Comparison of ENCODE assay signal across 26 cellular contexts in the genomic region with DNA sequence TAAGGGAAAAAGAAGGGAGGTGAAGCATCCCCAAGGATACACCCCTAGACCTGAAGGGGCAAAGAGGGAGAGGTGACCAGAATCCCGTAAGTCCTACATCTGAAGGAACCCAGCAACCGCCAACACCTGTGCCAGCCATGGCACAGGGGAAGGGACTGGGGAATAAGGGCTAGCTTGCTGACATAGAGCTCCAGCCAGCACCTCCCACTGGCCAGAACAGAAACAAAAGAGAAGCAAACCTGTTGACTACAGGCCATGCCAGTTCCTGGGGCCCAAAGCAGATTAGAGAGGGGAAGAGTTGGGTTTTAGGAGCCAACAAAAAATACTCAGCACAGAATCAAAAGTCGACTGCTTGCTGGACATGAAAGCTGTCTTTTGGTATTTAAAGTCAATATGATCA.
"Had no signal": no experiment of that assay in that cellular context is flagged by ENCODE, and none has a peak within 500 bp of the region (broad histone marks: within the 10 kb centered on the region; RNA-seq: fewer than 3 reads in every experiment).

No MANE protein-coding gene starts in this region.

- H3K36me3 Mint-ChIP-seq: activated naive CD8-positive, alpha-beta T cell had no signal

- H3K4me3 ChIP-seq: body of pancreas, colonic mucosa had no signal

- H3K4me1 ChIP-seq: body of pancreas, colonic mucosa had no signal

- H3K9me3 ChIP-seq: body of pancreas, colonic mucosa had no signal

- H3K4me1 Mint-ChIP-seq: activated T-helper 17 cell treated with anti-CD3 and anti-CD28 coated beads, Interleukin-2, amount 50 U/mL, for 72 hours; T-helper 17 cell had no signal

- H3K27me3 ChIP-seq: body of pancreas, colonic mucosa had no signal

- H3K4me3 Mint-ChIP-seq: activated CD8-positive, alpha-beta T cell treated with anti-CD3 and anti-CD28 coated beads for 36 hours; activated naive CD8-positive, alpha-beta T cell; activated T-cell treated with anti-CD3 and anti-CD28 coated beads, Interleukin-2, amount 50 U/mL, for 4 hours; activated T-helper 17 cell treated with anti-CD3 and anti-CD28 coated beads, Interleukin-2, amount 50 U/mL, for 72 hours; T-helper 17 cell; T-helper 2 cell treated with Interferon-gamma antibody and Interleukin-4, amounts not matched to agents 5 μg/mL and 100 μg/mL, for 36 hours had no signal

- H3K9me3 Mint-ChIP-seq: activated CD8-positive, alpha-beta T cell treated with anti-CD3 and anti-CD28 coated beads for 36 hours; activated T-cell treated with anti-CD3 and anti-CD28 coated beads, Interleukin-2, amount 50 U/mL, for 4 hours; activated T-helper 17 cell treated with anti-CD3 and anti-CD28 coated beads, Interleukin-2, amount 50 U/mL, for 72 hours; T-helper 2 cell treated with Interferon-gamma antibody and Interleukin-4, amounts not matched to agents 5 μg/mL and 100 μg/mL, for 36 hours had no signal

- H3K36me3 ChIP-seq: colonic mucosa had no signal

- H3K27ac ChIP-seq: body of pancreas, colonic mucosa, epithelial cell of prostate had no signal

- DNase-seq: activated CD4-positive, alpha-beta T cell treated with anti-CD3 and anti-CD28 coated beads for 1 hour; activated CD4-positive, alpha-beta T cell treated with anti-CD3 and anti-CD28 coated beads for 48 hours; activated CD4-positive, alpha-beta T cell treated with anti-CD3 and anti-CD28 coated beads, Interleukin-2, amount 50 U/mL, for 1 hour; activated CD4-positive, alpha-beta T cell treated with anti-CD3 and anti-CD28 coated beads, Interleukin-2, amount 50 U/mL, for 48 hours; activated CD8-positive, alpha-beta memory T cell treated with anti-CD3 and anti-CD28 coated beads for 24 hours; activated CD8-positive, alpha-beta T cell treated with anti-CD3 and anti-CD28 coated beads for 36 hours; activated effector memory CD4-positive, alpha-beta T cell treated with Interleukin-2 at 50 U/mL for 16 hours; activated gamma-delta T cell treated with Interleukin-2 at 50 U/mL for 16 hours; activated naive CD4-positive, alpha-beta T cell treated with anti-CD3 and anti-CD28 coated beads, Interleukin-2, amount 50 U/mL, for 16 hours; activated naive CD4-positive, alpha-beta T cell treated with Interleukin-2 at 50 U/mL for 16 hours; activated T-cell treated with anti-CD3 and anti-CD28 coated beads, Interleukin-2, amount 50 U/mL, for 4 hours; amygdala; aorta; body of pancreas; caudate nucleus; colonic mucosa; effector CD8-positive, alpha-beta T cell; foreskin fibroblast; head of caudate nucleus; T-helper 1 cell; T-helper 17 cell; T1000 had no signal

- H3K27ac Mint-ChIP-seq: activated CD8-positive, alpha-beta T cell treated with anti-CD3 and anti-CD28 coated beads for 36 hours; activated naive CD8-positive, alpha-beta T cell; activated T-helper 17 cell treated with anti-CD3 and anti-CD28 coated beads, Interleukin-2, amount 50 U/mL, for 72 hours; T-helper 17 cell; T-helper 2 cell treated with Interferon-gamma antibody and Interleukin-4, amounts not matched to agents 5 μg/mL and 100 μg/mL, for 36 hours had no signal

- ATAC-seq: activated CD8-positive, alpha-beta T cell treated with anti-CD3 and anti-CD28 coated beads for 36 hours; activated T-cell treated with anti-CD3 and anti-CD28 coated beads, Interleukin-2, amount 50 U/mL, for 4 hours; activated T-helper 17 cell treated with anti-CD3 and anti-CD28 coated beads, Interleukin-2, amount 50 U/mL, for 72 hours; body of pancreas; T-helper 17 cell had no signal
